In genomic region chr1:111603979-111604378, GRCh38 we compare ENCODE assay signal across 9 cellular contexts. TPM values are rescaled to one million over a fixed set of nuclear protein-coding genes. Genes with fewer than 3 reads are reported as not detected.
A peak's percentile ranks its signal among the peaks of the same experiment; 100 is the strongest.
DNase-seq lines count a peak whose midpoint lies in the region; ATAC-seq, FAIRE-seq and TF ChIP-seq lines count a peak whose summit lies in the region.
"Had no signal": no experiment of that assay in that cellular context is flagged by ENCODE, and none has a peak within 500 bp of the region (broad histone marks: within the 10 kb centered on the region; RNA-seq: fewer than 3 reads in every experiment).

No MANE protein-coding gene starts in this region.

- CTCF ChIA-PET in GM12878 (lab: Yijun Ruan, JAX) = interaction anchor here (0.8 to 9.9 kb wide), 9 partner anchors 12 to 150 kb away, joined by 3 to 143 read pairs (median 6); partner anchors contain the start of gene RAP1A

- H3K79me2 ChIP-seq in GM12878 (ENCODE audit: control insufficient read depth, insufficient read depth, low read length) = peaks cover 11% of the 10 kb centered on the region

- H3K4me2 ChIP-seq in GM12878 (ENCODE audit: control insufficient read depth, insufficient read depth) = peak overlapping the region; percentile 80

- peak; percentile 7 for FAIRE-seq in GM12878 (lab: Jason Lieb, UNC)

- SMC1A ChIA-PET in GM12878 (lab: Charles Lee; ENCODE audit: uncharacterized antibody, unreplicated experiment) = interaction anchor here (0.6 to 9.9 kb wide), 17 partner anchors 9 to 386 kb away, joined by 3 to 317 read pairs (median 6); partner anchors contain the start of genes DDX20 and RAP1A

- DNase-seq in T-helper 1 cell = peak; percentile 37 to 96 (median 55)
- no peak for DNase-seq in GM12878 (ENCODE audit: low read depth, low spot score)
- DNase-seq in stimulated activated CD8-positive, alpha-beta memory T cell treated with anti-CD3 and anti-CD28 coated beads, Interleukin-15, amount 100 ng/mL, for 4 hours (ENCODE audit: low read depth in 2 of 2) = peak; percentile 44 to 65
- DNase-seq in COR-L47 (lab: John Stamatoyannopoulos, UW) = no peak
- no peak for DNase-seq in OCI-M1 (lab: John Stamatoyannopoulos, UW)
- no peak for DNase-seq in NCI-H524 (lab: John Stamatoyannopoulos, UW)

- no peak for TF ChIP-seq CTCF in GM12878 (IDR thresholded peaks at IDR 0.05 in 2 of 3, conservative IDR thresholded peaks at IDR 0.05 in 1 of 3; ENCODE audit: control insufficient read depth in 2 of 3, extremely low read depth in 1 of 3, insufficient read depth in 1 of 3, low read depth in 3 of 3, low read length in 3 of 3)

- H3K27me3 ChIP-seq in GM12878 (replicated peaks in 1 of 2; ENCODE audit: control insufficient read depth in 2 of 2, insufficient read depth in 2 of 2, low read length in 1 of 2) = no peaks in the 10 kb centered on the region
- H3K27me3 ChIP-seq: thyroid gland had no signal

- no peaks in the 10 kb centered on the region for H4K20me1 ChIP-seq in GM12878 (ENCODE audit: control insufficient read depth, insufficient read depth)

- no peak for TF ChIP-seq EP300 in GM12878 (IDR thresholded peaks at IDR 0.05; ENCODE audit: borderline replicate concordance in 1 of 2, control insufficient read depth in 1 of 2, low read depth in 2 of 2, low read length in 2 of 2)

- no TSS peak for BruUV-seq in GM12878 (replicated peaks; lab: Mats Ljungman, UMichigan)

- no peaks in the 10 kb centered on the region for H3K9me3 ChIP-seq in GM12878 (replicated peaks; ENCODE audit: control insufficient read depth, insufficient read depth, low read length)
- H3K9me3 ChIP-seq: thyroid gland had no signal

- peak; percentile 44 for ATAC-seq in GM19372 (IDR thresholded peaks at IDR 0.05; ENCODE audit: low read depth, unreplicated experiment)
- ATAC-seq in GM12878 = peak; percentile 56
- ATAC-seq in GM18505 (IDR thresholded peaks at IDR 0.05; ENCODE audit: unreplicated experiment) = no peak

- TF ChIP-seq POLR2A in GM12878 (IDR thresholded peaks at IDR 0.05; ENCODE audit: low read depth, low read length) (peak; percentile 70), GM18505 (IDR thresholded peaks at IDR 0.05; ENCODE audit: borderline replicate concordance, extremely low read depth, insufficient read depth, insufficient read length) (no peak)

- in situ Hi-C loops in GM12878 (cut with MboI) = no loop called here

- H3K4me1 ChIP-seq in GM12878 (ENCODE audit: control insufficient read depth, insufficient read depth, low read length) = peaks cover 54% of the 10 kb centered on the region

- POLR2A ChIA-PET in GM12878 (lab: Charles Lee) = interaction anchor here (1.0 to 9.9 kb wide), 7 partner anchors 8 to 96 kb away, joined by 3 to 242 read pairs (median 7); partner anchors contain the start of gene RAP1A

- no peak for TF ChIP-seq RAD21 in GM12878 (IDR thresholded peaks at IDR 0.05; ENCODE audit: insufficient read depth, low read depth, low read length)

- RAD21 ChIA-PET in GM12878 (lab: Charles Lee; ENCODE audit: unreplicated experiment) = interaction anchor here (1.0 to 8.4 kb wide), 14 partner anchors 10 to 385 kb away, joined by 3 to 120 read pairs (median 6); partner anchors contain the start of gene RAP1A

- intact Hi-C loops in GM12878 (cut with micrococcal nuclease; ENCODE audit: unreplicated experiment) = loop anchor here (5.0 to 10.0 kb wide), 3 partner anchors 402 to 1267 kb away; partner anchors contain the start of genes DENND2D and RBM15

- 12% methylated on average over 4 of the region's 4 CpGs for WGBS in GM12878 (ENCODE audit: insufficient coverage, insufficient replicate concordance, low lambda C conversion rate, missing lambda C conversion rate)

- peak overlapping the region; percentile 98 for H3K27ac ChIP-seq in GM12878 (ENCODE audit: control insufficient read depth, insufficient read depth)
- H3K27ac ChIP-seq: thyroid gland had no signal

- H3K4me3 ChIP-seq in GM12878 = no peak overlapping the region
- H3K4me3 ChIP-seq: thyroid gland had no signal

- peak overlapping the region; percentile 85 for H2AFZ ChIP-seq in GM12878 (ENCODE audit: control insufficient read depth, low read depth, low read length)

- no peaks in the 10 kb centered on the region; a peak in 1 of 4 replicates for H3K36me3 ChIP-seq in GM12878 (ENCODE audit: control insufficient read depth in 2 of 2, insufficient read depth in 2 of 2, low read length in 1 of 2)
- H3K36me3 ChIP-seq: thyroid gland had no signal

- peak overlapping the region; percentile 72 for H3K9ac ChIP-seq in GM12878 (ENCODE audit: control insufficient read depth, insufficient read depth, low read length)

TF ChIP-seq in GM12878, 131 proteins besides CTCF, POLR2A, EP300 and RAD21 (continues in another document):
- TF ChIP-seq MTA2 (IDR thresholded peaks at IDR 0.05; ENCODE audit: low read depth) (peak; percentile 43; the same call in 1 of the 2 replicates), NRF1 (conservative IDR thresholded peaks at IDR 0.05; ENCODE audit: low read depth, low read length) (no peak), ZBED1 (IDR thresholded peaks at IDR 0.05; ENCODE audit: borderline replicate concordance) (peak; percentile 47; the same call in 1 of the 2 replicates), CBX3 (IDR thresholded peaks at IDR 0.05; ENCODE audit: borderline replicate concordance, low read depth) (no peak), SMAD5 (IDR thresholded peaks at IDR 0.05; ENCODE audit: low read depth) (peak; percentile 55; the same call in 1 of the 2 replicates), RELB (IDR thresholded peaks at IDR 0.05; ENCODE audit: low read depth) (no peak), ZNF687 (IDR thresholded peaks at IDR 0.05) (peak; percentile 97), EZH2 (IDR thresholded peaks at IDR 0.05; ENCODE audit: borderline replicate concordance, control insufficient read depth, low read depth, low read length) (no peak), RUNX3 (IDR thresholded peaks at IDR 0.05; ENCODE audit: low read length) (peak; percentile 88)

RNA-seq across cellular contexts. Expression of gene RAP1A, which starts 15.6 kb away (rescaled TPM):
- total RNA-seq in GM12878 (2013; cell fraction: nucleolus; rRNA removed) = 52.4 and 56.6 TPM in 2 replicates
- total RNA-seq in GM12878 (2014; rRNA removed) (41.6 and 53.4 TPM in 2 replicates), GM12878 (2014; rRNA removed; fragmentation: Illumina TruSeq; extraction: Trizol) (38.4 and 42.2 TPM in 2 replicates), GM12878 (2021) (141 TPM in 2 replicates)
- polyA plus RNA-seq in GM12878 (2011; ENCODE audit: low read depth) = 81.1 TPM
- polyA plus RNA-seq in GM12878 (2011; rRNA removed) (141 and 206 TPM in 2 replicates), GM12878 (2014; fragmentation: Illumina TruSeq; extraction: Trizol) (213 and 259 TPM in 2 replicates), GM12878 (2014; fragmentation: Nextera tagmentation; extraction: Ambion mirVana) (10 to 100 TPM; 71.8 to 93.7 TPM), GM12878 (2014; rRNA removed) (86.4 and 106 TPM in 2 replicates), GM12878 (2016; fragmentation: Nextera tagmentation; extraction: Ambion mirVana) (10 to 100 TPM; 76.7 to 78.4 TPM)
- polyA plus RNA-seq in GM12878 (2011; cell fraction: cytosol; rRNA removed) = 43.4 and 49.4 TPM in 2 replicates
- polyA plus RNA-seq in GM12878 (2011; cell fraction: nucleus; rRNA removed) = 31.2 and 34.0 TPM in 2 replicates
- 144 and 163 TPM in 2 replicates for polyA plus RNA-seq in GM12878 (2012)
- polyA minus RNA-seq in GM12878 (2011; rRNA and poly(A)+ RNA removed) = 29.2 and 61.7 TPM in 2 replicates
- polyA minus RNA-seq in GM12878 (2011; cell fraction: cytosol; rRNA and poly(A)+ RNA removed) = 20.2 and 26.1 TPM in 2 replicates
- 10.6 and 17.6 TPM in 2 replicates for polyA minus RNA-seq in GM12878 (2011; cell fraction: nucleus; rRNA and poly(A)+ RNA removed)

Comparison
In these comparisons a context has a peak if more than half of its experiments do, and no peak if none do; other contexts are left out.
1. DNase-seq: peak in T-helper 1 cell (5 of 5) and stimulated activated CD8-positive, alpha-beta memory T cell treated with anti-CD3 and anti-CD28 coated beads, Interleukin-15, amount 100 ng/mL, for 4 hours (2 of 2); none in GM12878 (single experiment), COR-L47 (single experiment), OCI-M1 (single experiment) and NCI-H524 (0 of 2).